Comparison of ENCODE assay signal across 20 cellular contexts in genomic region chr4:159209249-159209648, GRCh38.
"Had no signal": no experiment of that assay in that cellular context is flagged by ENCODE, and none has a peak within 500 bp of the region (broad histone marks: within the 10 kb centered on the region; RNA-seq: fewer than 3 reads in every experiment).

No MANE protein-coding gene starts in this region.

- DNase-seq: effector CD4-positive, alpha-beta T cell; heart left ventricle; hippocampal formation; islet precursor cell; left ventricle myocardium inferior; mesenchymal stem cell; naive B cell; ovary; stimulated activated CD4-positive, alpha-beta T cell treated with anti-CD3 and anti-CD28 coated beads, Interleukin-4, amount 100 ng/mL, for 1 hour; stimulated activated CD8-positive, alpha-beta memory T cell treated with anti-CD3 and anti-CD28 coated beads, Interleukin-4, amount 100 ng/mL, for 48 hours; tibial artery; upper lobe of left lung had no signal

- H3K4me3 ChIP-seq: coronary artery, heart left ventricle, left ventricle myocardium inferior, lung, ovary, right atrium auricular region, tibial artery, upper lobe of left lung, vagina had no signal

- H3K27me3 ChIP-seq: heart left ventricle, ovary, right atrium auricular region, tibial artery, upper lobe of left lung, vagina had no signal

- H3K9me3 ChIP-seq: heart left ventricle, left ventricle myocardium inferior, ovary, right atrium auricular region, tibial artery, upper lobe of left lung, vagina had no signal

- H3K36me3 ChIP-seq: left ventricle myocardium inferior, ovary, right atrium auricular region, tibial artery, vagina had no signal

- H3K27ac Mint-ChIP-seq: naive B cell; stimulated activated effector memory CD8-positive, alpha-beta T cell treated with anti-CD3 and anti-CD28 coated beads, Interleukin-12 subunit alpha, Interleukin-12 subunit beta, amount 100 ng/mL, for 72 hours; stimulated activated naive CD8-positive, alpha-beta T cell treated with anti-CD3 and anti-CD28 coated beads, Interleukin-15, Interleukin-2, amounts not matched to agents 100 ng/mL and 50 ng/mL, for 24 hours had no signal

- ATAC-seq: esophagus mucosa; heart left ventricle; stimulated activated effector memory CD8-positive, alpha-beta T cell treated with anti-CD3 and anti-CD28 coated beads, Interleukin-12 subunit alpha, Interleukin-12 subunit beta, amount 100 ng/mL, for 72 hours had no signal

- H3K4me3 Mint-ChIP-seq: naive B cell; neural crest cell; stimulated activated effector memory CD8-positive, alpha-beta T cell treated with anti-CD3 and anti-CD28 coated beads, Interleukin-12 subunit alpha, Interleukin-12 subunit beta, amount 100 ng/mL, for 72 hours; stimulated activated naive CD8-positive, alpha-beta T cell treated with anti-CD3 and anti-CD28 coated beads, Interleukin-15, Interleukin-2, amounts not matched to agents 100 ng/mL and 50 ng/mL, for 24 hours had no signal

- H3K9me3 Mint-ChIP-seq: naive B cell; neural crest cell; stimulated activated effector memory CD8-positive, alpha-beta T cell treated with anti-CD3 and anti-CD28 coated beads, Interleukin-12 subunit alpha, Interleukin-12 subunit beta, amount 100 ng/mL, for 72 hours; stimulated activated naive CD8-positive, alpha-beta T cell treated with anti-CD3 and anti-CD28 coated beads, Interleukin-15, Interleukin-2, amounts not matched to agents 100 ng/mL and 50 ng/mL, for 24 hours had no signal

- H3K27ac ChIP-seq: coronary artery, ovary, right atrium auricular region, tibial artery, upper lobe of left lung, vagina had no signal

- H3K27me3 Mint-ChIP-seq: naive B cell; stimulated activated naive CD8-positive, alpha-beta T cell treated with anti-CD3 and anti-CD28 coated beads, Interleukin-15, Interleukin-2, amounts not matched to agents 100 ng/mL and 50 ng/mL, for 24 hours had no signal
